16 cellular contexts compared by ENCODE assay signal in the genomic region with DNA sequence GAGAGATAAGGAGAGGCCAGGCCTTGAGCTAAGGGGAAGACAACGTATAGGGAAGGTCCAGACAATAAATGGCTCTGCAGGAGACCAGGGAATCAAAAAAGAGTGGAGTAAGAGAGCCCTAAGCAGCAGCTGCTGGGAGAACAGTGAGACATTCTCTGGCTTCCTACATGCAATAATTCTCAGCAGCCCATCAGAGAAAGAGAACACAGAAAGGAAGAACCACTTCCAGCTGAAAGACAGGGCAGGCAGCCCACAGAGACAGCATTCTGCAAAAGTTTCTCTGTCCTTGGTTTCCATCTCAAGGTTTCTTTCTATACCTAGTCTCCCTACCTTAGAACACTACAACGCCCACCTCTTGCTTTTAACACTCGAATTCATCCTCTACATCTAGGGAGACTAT.
"Had no signal": no experiment of that assay in that cellular context is flagged by ENCODE, and none has a peak within 500 bp of the region (broad histone marks: within the 10 kb centered on the region; RNA-seq: fewer than 3 reads in every experiment).

No MANE protein-coding gene starts in this region.

- H3K4me3 Mint-ChIP-seq: activated T-cell treated with anti-CD3 and anti-CD28 coated beads, Interleukin-2, amount 50 U/mL, for 72 hours; dendritic cell treated with granulocyte-macrophage colony-stimulating factor and Interleukin-4, amounts not matched to agents 40 ng/mL and 50 ng/mL, for 4 days; effector memory CD8-positive, alpha-beta T cell; nephron progenitor cell; stimulated activated naive CD8-positive, alpha-beta T cell treated with anti-CD3 and anti-CD28 coated beads, Interleukin-15, Interleukin-2, amounts not matched to agents 100 ng/mL and 50 ng/mL, for 24 hours; type B pancreatic cell had no signal

- H3K4me3 ChIP-seq: left lung, psoas muscle, right lobe of liver, suprapubic skin had no signal

- H3K9me3 Mint-ChIP-seq: activated T-cell treated with anti-CD3 and anti-CD28 coated beads, Interleukin-2, amount 50 U/mL, for 72 hours; dendritic cell treated with granulocyte-macrophage colony-stimulating factor and Interleukin-4, amounts not matched to agents 40 ng/mL and 50 ng/mL, for 4 days; nephron progenitor cell; stimulated activated naive CD8-positive, alpha-beta T cell treated with anti-CD3 and anti-CD28 coated beads, Interleukin-15, Interleukin-2, amounts not matched to agents 100 ng/mL and 50 ng/mL, for 24 hours had no signal

- H3K27me3 Mint-ChIP-seq: dendritic cell treated with granulocyte-macrophage colony-stimulating factor and Interleukin-4, amounts not matched to agents 40 ng/mL and 50 ng/mL, for 4 days; effector memory CD8-positive, alpha-beta T cell; stimulated activated naive CD8-positive, alpha-beta T cell treated with anti-CD3 and anti-CD28 coated beads, Interleukin-15, Interleukin-2, amounts not matched to agents 100 ng/mL and 50 ng/mL, for 24 hours; type B pancreatic cell had no signal

- H3K27ac Mint-ChIP-seq: activated T-cell treated with anti-CD3 and anti-CD28 coated beads, Interleukin-2, amount 50 U/mL, for 72 hours; dendritic cell treated with granulocyte-macrophage colony-stimulating factor and Interleukin-4, amounts not matched to agents 40 ng/mL and 50 ng/mL, for 4 days; effector memory CD8-positive, alpha-beta T cell; stimulated activated naive CD8-positive, alpha-beta T cell treated with anti-CD3 and anti-CD28 coated beads, Interleukin-15, Interleukin-2, amounts not matched to agents 100 ng/mL and 50 ng/mL, for 24 hours; type B pancreatic cell had no signal

- H3K4me1 ChIP-seq: left lung, psoas muscle, right lobe of liver had no signal

- H3K27me3 ChIP-seq: left lung, right lobe of liver, suprapubic skin had no signal

- H3K36me3 ChIP-seq: left lung, right lobe of liver, suprapubic skin had no signal

- H3K27ac ChIP-seq: epithelial cell of prostate, left lung, psoas muscle, right lobe of liver, suprapubic skin had no signal

- DNase-seq: activated CD4-positive, alpha-beta T cell treated with anti-CD3 and anti-CD28 coated beads for 4 hours; activated CD8-positive, alpha-beta memory T cell treated with anti-CD3 and anti-CD28 coated beads, Interleukin-2, amount 50 U/mL, for 48 hours; activated T-cell treated with anti-CD3 and anti-CD28 coated beads, Interleukin-2, amount 50 U/mL, for 72 hours; aorta; effector memory CD8-positive, alpha-beta T cell; islet precursor cell; left lung; mammary epithelial cell; nephron progenitor cell; psoas muscle; right lobe of liver had no signal

- H3K9me3 ChIP-seq: left lung, psoas muscle, right lobe of liver, suprapubic skin had no signal

- H3K36me3 Mint-ChIP-seq: type B pancreatic cell had no signal

- ATAC-seq: activated T-cell treated with anti-CD3 and anti-CD28 coated beads, Interleukin-2, amount 50 U/mL, for 72 hours; effector memory CD8-positive, alpha-beta T cell; left lung; psoas muscle; right lobe of liver had no signal
